ENCODE assay signal across 9 cellular contexts in the genomic region with DNA sequence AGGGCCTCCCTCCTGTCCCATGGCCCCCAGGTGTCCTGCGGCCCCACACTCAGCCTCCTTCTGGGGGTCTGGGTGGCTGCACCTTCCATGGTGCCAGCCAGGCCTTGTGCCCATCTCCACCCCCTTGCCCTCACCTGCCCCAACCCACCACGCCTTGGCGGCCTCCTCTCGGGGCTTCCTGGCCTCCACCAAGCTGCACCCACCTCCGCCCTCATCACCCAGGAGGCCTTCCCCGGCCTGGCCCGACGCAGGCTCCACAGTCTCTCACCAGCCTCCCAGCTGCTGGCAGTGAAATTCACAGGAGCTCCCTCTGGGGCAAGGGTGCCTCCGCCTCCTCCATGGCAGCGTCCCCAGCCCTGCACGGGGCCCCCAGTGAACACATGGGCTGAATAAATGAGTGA. TPM values are rescaled to one million over a fixed set of nuclear protein-coding genes. Genes with fewer than 3 reads are reported as not detected.
DNase-seq lines count a peak whose midpoint lies in the region; ATAC-seq, FAIRE-seq and TF ChIP-seq lines count a peak whose summit lies in the region.
"Had no signal": no experiment of that assay in that cellular context is flagged by ENCODE, and none has a peak within 500 bp of the region (broad histone marks: within the 10 kb centered on the region; RNA-seq: fewer than 3 reads in every experiment).

No MANE protein-coding gene starts in this region.

- no peak for TF ChIP-seq EP300 in H1 (IDR thresholded peaks at IDR 0.05; ENCODE audit: borderline replicate concordance in 1 of 2, low read depth in 2 of 2, low read length in 2 of 2)

- no peak for TF ChIP-seq CTCF in H1 (IDR thresholded peaks at IDR 0.05; ENCODE audit: control extremely low read depth in 1 of 3, insufficient read depth in 1 of 3, low read depth in 1 of 3, low read length in 3 of 3)

- no peaks in the 10 kb centered on the region for H3K79me1 ChIP-seq in H1 (ENCODE audit: low read depth, low read length)

- H3K14ac ChIP-seq in H1 (ENCODE audit: insufficient read length), result no peak overlapping the region

- peak overlapping the region; percentile 52 for H2BK5ac ChIP-seq in H1 (ENCODE audit: low read depth, low read length)

- H3K23ac ChIP-seq in H1 (ENCODE audit: insufficient read length), result no peak overlapping the region

- H3K4me1 Mint-ChIP-seq in stimulated activated naive CD8-positive, alpha-beta T cell treated with anti-CD3 and anti-CD28 coated beads, Interleukin-15, Interleukin-2, amounts not matched to agents 100 ng/mL and 50 ng/mL, for 24 hours (ENCODE audit: low read depth), result peaks cover 5% of the 10 kb centered on the region
- H3K4me1 Mint-ChIP-seq in naive thymus-derived CD8-positive, alpha-beta T cell, result peaks cover 5 to 22% (median 8%) of the 10 kb centered on the region in 4 donors

- H2BK15ac ChIP-seq in H1 (ENCODE audit: low read length), result no peak overlapping the region; the same call in 1 of the 2 replicates

- no peaks in the 10 kb centered on the region for H3K27me3 ChIP-seq in H1 (replicated peaks in 1 of 4; ENCODE audit: control insufficient read depth in 3 of 4, extremely low read depth in 1 of 4, insufficient read depth in 3 of 4, low read length in 3 of 4)

- no peak overlapping the region for H4K5ac ChIP-seq in H1 (ENCODE audit: insufficient read length, low read depth, low read length)

- H2BK120ac ChIP-seq in H1 (replicated peaks; ENCODE audit: low read depth, low read length), result no peak overlapping the region

- POLR2A ChIA-PET in H1 (lab: Charles Lee; ENCODE audit: partially characterized antibody), result interaction anchor here (0.7 to 1.7 kb wide), 6 partner anchors 13 to 130 kb away, joined by 3 to 7 read pairs (median 4); no protein-coding TSS in a partner anchor
- POLR2A ChIA-PET in naive thymus-derived CD8-positive, alpha-beta T cell (lab: Charles Lee), result interaction anchor here (0.7 to 4.4 kb wide), 11 partner anchors 10 to 716 kb away, joined by 3 to 89 read pairs (median 5); partner anchors contain the start of gene TRMU

- H3K27ac Mint-ChIP-seq in stimulated activated naive CD8-positive, alpha-beta T cell treated with anti-CD3 and anti-CD28 coated beads, Interleukin-15, Interleukin-2, amounts not matched to agents 100 ng/mL and 50 ng/mL, for 24 hours, result no peak overlapping the region
- H3K27ac Mint-ChIP-seq in naive thymus-derived CD8-positive, alpha-beta T cell, result peak overlapping the region in 6 of 10 donors; percentile 41 to 95 (median 82)

- H3K79me2 ChIP-seq in H1 (ENCODE audit: control insufficient read depth in 1 of 2, insufficient read depth in 2 of 2, low read length in 2 of 2), result no peaks in the 10 kb centered on the region

- H2AK5ac ChIP-seq in H1 (ENCODE audit: low read depth, low read length), result peak overlapping the region; percentile 85; the same call in 1 of the 2 replicates

- TF ChIP-seq POLR2A in H1 (IDR thresholded peaks at IDR 0.05; ENCODE audit: control extremely low read depth in 1 of 2, low read depth in 2 of 2, low read length in 2 of 2), result no peak
- TF ChIP-seq POLR2A in GM18505 (IDR thresholded peaks at IDR 0.05; ENCODE audit: borderline replicate concordance, extremely low read depth, insufficient read depth, insufficient read length), result no peak

- 0 out of 2 replicates have a peak overlapping the region, but pooled peaks have one; percentile 68 for H2BK12ac ChIP-seq in H1 (ENCODE audit: low read depth, low read length)

- peak overlapping the region; percentile 86 for H3K4me3 Mint-ChIP-seq in stimulated activated naive CD8-positive, alpha-beta T cell treated with anti-CD3 and anti-CD28 coated beads, Interleukin-15, Interleukin-2, amounts not matched to agents 100 ng/mL and 50 ng/mL, for 24 hours
- H3K4me3 Mint-ChIP-seq in naive thymus-derived CD8-positive, alpha-beta T cell, result peak overlapping the region; percentile 85 to 95 (median 88)

- H3K27me3 Mint-ChIP-seq in stimulated activated naive CD8-positive, alpha-beta T cell treated with anti-CD3 and anti-CD28 coated beads, Interleukin-15, Interleukin-2, amounts not matched to agents 100 ng/mL and 50 ng/mL, for 24 hours, result no peaks in the 10 kb centered on the region
- no peaks in the 10 kb centered on the region for H3K27me3 Mint-ChIP-seq in naive thymus-derived CD8-positive, alpha-beta T cell

- H3K18ac ChIP-seq in H1 (ENCODE audit: extremely low read depth, low read length), result peak overlapping the region; percentile 51

- peak overlapping the region; percentile 81 for H4K8ac ChIP-seq in H1 (ENCODE audit: extremely low read depth, insufficient read depth, low read length)

- no peak overlapping the region for H3K27ac ChIP-seq in H1 (ENCODE audit: low read depth, low read length)

- H3K36me3 ChIP-seq in H1 (ENCODE audit: control insufficient read depth in 2 of 4, insufficient read depth in 4 of 4, low read length in 3 of 4), result no peaks in the 10 kb centered on the region

- no peaks in the 10 kb centered on the region; a peak in 1 of 4 replicates for H3K9me3 ChIP-seq in H1 (ENCODE audit: insufficient read depth in 2 of 2, low read depth in 1 of 2, low read length in 1 of 2)

- H3K4ac ChIP-seq in H1 (replicated peaks; ENCODE audit: insufficient read length, low read depth, low read length), result peak overlapping the region; percentile 19

- peak overlapping the region; percentile 82 to 89 for H3K4me2 ChIP-seq in H1 (ENCODE audit: insufficient read depth in 1 of 2, low read depth in 2 of 2, low read length in 2 of 2)

- WGBS in H1 (ENCODE audit: extremely low coverage in 1 of 2, insufficient coverage in 1 of 2, insufficient read length in 1 of 2, insufficient replicate concordance in 2 of 2, low coverage in 1 of 2, low lambda C conversion rate in 2 of 2, missing lambda C conversion rate in 1 of 2), 2 experiments, result 74% methylated on average over 11 of the region's 11 CpGs; no CpG with 5 or more reads in 1 of the 2 experiments

- H3K56ac ChIP-seq in H1 (replicated peaks; ENCODE audit: insufficient read length, low read depth, low read length), result no peak overlapping the region

- no peak overlapping the region for H2BK20ac ChIP-seq in H1 (ENCODE audit: low read length)

- peaks cover 7% of the 10 kb centered on the region; the same call in 1 of the 2 replicates for H3K23me2 ChIP-seq in H1 (ENCODE audit: low read depth, low read length)

- no peaks in the 10 kb centered on the region for H3K36me3 Mint-ChIP-seq in stimulated activated naive CD8-positive, alpha-beta T cell treated with anti-CD3 and anti-CD28 coated beads, Interleukin-15, Interleukin-2, amounts not matched to agents 100 ng/mL and 50 ng/mL, for 24 hours (ENCODE audit: low read depth)
- H3K36me3 Mint-ChIP-seq in naive thymus-derived CD8-positive, alpha-beta T cell, result no peaks in the 10 kb centered on the region

- H2AFZ ChIP-seq in H1 (ENCODE audit: low read length), result no peak overlapping the region

- CTCF ChIA-PET in H1 (lab: Charles Lee; ENCODE audit: partially characterized antibody), result interaction anchor here (0.8 to 5.2 kb wide), 25 partner anchors 9 to 815 kb away, joined by 3 to 43 read pairs (median 6); no protein-coding TSS in a partner anchor

- peaks cover 0 to 13% (median 4%) of the 10 kb centered on the region in 4 experiments; a peak in 6 of 7 replicates for H3K4me1 ChIP-seq in H1 (replicated peaks in 1 of 4; ENCODE audit: control insufficient read depth in 3 of 4, insufficient read depth in 4 of 4, low read length in 3 of 4)

- H3K4me3 ChIP-seq in H1 (ENCODE audit: extremely low read depth in 1 of 4, insufficient read depth in 2 of 4, low read depth in 3 of 4, low read length in 4 of 4), result peak overlapping the region in 3 of 4 experiments; percentile 55 to 77 (median 63); a peak in 5 of 8 replicates

- peak overlapping the region; percentile 80 for H4K91ac ChIP-seq in H1 (replicated peaks; ENCODE audit: insufficient read length, low read length)

- H3K9me3 Mint-ChIP-seq in stimulated activated naive CD8-positive, alpha-beta T cell treated with anti-CD3 and anti-CD28 coated beads, Interleukin-15, Interleukin-2, amounts not matched to agents 100 ng/mL and 50 ng/mL, for 24 hours, result peaks cover 7% of the 10 kb centered on the region
- peaks cover 0 to 8% (median 4%) of the 10 kb centered on the region in 9 donors for H3K9me3 Mint-ChIP-seq in naive thymus-derived CD8-positive, alpha-beta T cell

- no peak for ATAC-seq in stimulated activated naive CD8-positive, alpha-beta T cell treated with anti-CD3 and anti-CD28 coated beads, Interleukin-15, Interleukin-2, amounts not matched to agents 100 U/mL and 50 U/mL, for 24 hours
- ATAC-seq in naive thymus-derived CD8-positive, alpha-beta T cell, result no peak
- ATAC-seq in GM18519 (IDR thresholded peaks at IDR 0.05; ENCODE audit: low FRiP score, unreplicated experiment) (no peak), GM19463 (IDR thresholded peaks at IDR 0.05; ENCODE audit: unreplicated experiment) (no peak), GM18505 (IDR thresholded peaks at IDR 0.05; ENCODE audit: unreplicated experiment) (no peak)

- FAIRE-seq in H1 (lab: Jason Lieb, UNC), result no peak

- no peaks in the 10 kb centered on the region for H4K20me1 ChIP-seq in H1 (replicated peaks in 1 of 2; ENCODE audit: control insufficient read depth in 1 of 2, insufficient read depth in 2 of 2, low read length in 2 of 2)

- no peak for TF ChIP-seq RAD21 in H1 (IDR thresholded peaks at IDR 0.05 in 1 of 2, conservative IDR thresholded peaks at IDR 0.05 in 1 of 2; ENCODE audit: low read depth in 2 of 2, low read length in 2 of 2)

- H3K9ac ChIP-seq in H1 (replicated peaks in 1 of 4; ENCODE audit: extremely low read depth in 1 of 4, low read depth in 3 of 4, low read length in 3 of 4), result no peak overlapping the region

- DNase-seq in stimulated activated naive CD8-positive, alpha-beta T cell treated with anti-CD3 and anti-CD28 coated beads, Interleukin-15, Interleukin-2, amounts not matched to agents 100 U/mL and 50 U/mL, for 24 hours, result no peak
- DNase-seq in H1 (ENCODE audit: low read depth in 1 of 2, low spot score in 2 of 2) (no peak), SW480 (ENCODE audit: low spot score) (no peak)
- DNase-seq in naive thymus-derived CD8-positive, alpha-beta T cell, result peak in 1 of 10 donors; percentile 38

TF ChIP-seq in H1, 55 proteins besides CTCF, POLR2A, EP300 and RAD21 (continues in another document):
- TF ChIP-seq SIX5 (IDR thresholded peaks at IDR 0.05; ENCODE audit: low read depth, low read length) (no peak), CBX5 (IDR thresholded peaks at IDR 0.05; ENCODE audit: low read depth, low read length) (no peak), CHD2 (IDR thresholded peaks at IDR 0.05; ENCODE audit: low read length) (no peak), SP2 (IDR thresholded peaks at IDR 0.05; ENCODE audit: low read length) (no peak), JUN (IDR thresholded peaks at IDR 0.05; ENCODE audit: low read depth, low read length) (no peak), SIRT6 (IDR thresholded peaks at IDR 0.05; ENCODE audit: low read length) (no peak)

RNA-seq across cellular contexts. Expression of gene WNT7B, which starts 35.9 kb away (rescaled TPM):
- total RNA-seq in H1 (2021; fragmentation: NEBNext Ultra II Directional; extraction: Animal tissue kit (Norgen Biotek cat#: 25700)), result 0.13 and 0.24 TPM in 2 replicates
- 0.14 and 0.24 TPM in 2 replicates for polyA plus RNA-seq in H1 (2011; rRNA removed)
- 0.12 TPM for polyA plus RNA-seq in H1 (2011; cell fraction: cytosol; rRNA removed)
- polyA plus RNA-seq in H1 (2011; cell fraction: nucleus; rRNA removed), result 0.27 TPM
- 0.14 to 0.46 TPM (median 0.23 TPM) in 4 replicates for polyA plus RNA-seq in H1 (2012, experiment 1 of 2)
- polyA plus RNA-seq in H1 (2012, experiment 2 of 2), result 0.29 TPM
- 0.08 TPM for polyA plus RNA-seq in H1 (2013, experiment 1 of 2)
- 0.13 TPM for polyA plus RNA-seq in H1 (2013, experiment 2 of 2)
- polyA minus RNA-seq in H1 (2011; rRNA and poly(A)+ RNA removed), result 0.16 and 0.17 TPM in 2 replicates
- polyA minus RNA-seq in H1 (2011; cell fraction: cytosol; rRNA and poly(A)+ RNA removed), result not detected
- 0.30 TPM for polyA minus RNA-seq in H1 (2011; cell fraction: nucleus; rRNA and poly(A)+ RNA removed)
- not detected for total RNA-seq in naive thymus-derived CD8-positive, alpha-beta T cell
- polyA plus RNA-seq in naive thymus-derived CD8-positive, alpha-beta T cell, result not detected
- total RNA-seq: SK-MEL-5 had no signal
